Comparison of ENCODE assay signal across 29 cellular contexts in genomic region chr15:24971772-24972171, GRCh38.
"Had no signal": no experiment of that assay in that cellular context is flagged by ENCODE, and none has a peak within 500 bp of the region (broad histone marks: within the 10 kb centered on the region; RNA-seq: fewer than 3 reads in every experiment).

No MANE protein-coding gene starts in this region.

- H3K4me3 ChIP-seq: stomach, suprapubic skin, testis, thoracic aorta, thyroid gland, tibial artery, tibial nerve, transverse colon, upper lobe of left lung, upper lobe of right lung, uterus, vagina had no signal

- H3K4me1 Mint-ChIP-seq: stimulated activated effector memory CD8-positive, alpha-beta T cell treated with anti-CD3 and anti-CD28 coated beads, Interleukin-12 subunit alpha, Interleukin-12 subunit beta, amount 100 ng/mL, for 72 hours; stimulated activated memory B cell treated with anti-CD40 and anti-IgM and Interleukin-4, amounts not matched to agents 10 μg/mL and 1 μg/mL and 100 μg/mL, for 72 hours; stimulated activated naive B cell treated with anti-CD40 and anti-IgM and Interleukin-4, amounts not matched to agents 10 μg/mL and 1 μg/mL and 100 μg/mL, for 72 hours; stimulated activated naive CD8-positive, alpha-beta T cell treated with anti-CD3 and anti-CD28 coated beads, Interleukin-15, amount 100 ng/mL, for 72 hours had no signal

- H3K27me3 ChIP-seq: stomach, suprapubic skin, testis, thyroid gland, tibial artery, tibial nerve, transverse colon, upper lobe of left lung, upper lobe of right lung, uterus, vagina had no signal

- FAIRE-seq: urothelium cell line had no signal

- H3K27me3 Mint-ChIP-seq: stimulated activated memory B cell treated with anti-CD40 and anti-IgM and Interleukin-4, amounts not matched to agents 10 μg/mL and 1 μg/mL and 100 μg/mL, for 72 hours; stimulated activated naive B cell treated with anti-CD40 and anti-IgM and Interleukin-4, amounts not matched to agents 10 μg/mL and 1 μg/mL and 100 μg/mL, for 72 hours; stimulated activated naive CD8-positive, alpha-beta T cell treated with anti-CD3 and anti-CD28 coated beads, Interleukin-15, amount 100 ng/mL, for 72 hours; stimulated activated naive CD8-positive, alpha-beta T cell treated with anti-CD3 and anti-CD28 coated beads, Interleukin-15, Interleukin-2, amounts not matched to agents 100 ng/mL and 50 ng/mL, for 24 hours; type B pancreatic cell had no signal

- H3K27ac ChIP-seq: stomach, suprapubic skin, testis, thoracic aorta, thyroid gland, tibial artery, tibial nerve, transverse colon, upper lobe of left lung, upper lobe of right lung, uterus, vagina had no signal

- H3K4me1 ChIP-seq: stomach, suprapubic skin, testis, thyroid gland, tibial artery, tibial nerve, transverse colon, upper lobe of left lung, upper lobe of right lung, uterus, vagina had no signal

- H3K4me3 Mint-ChIP-seq: stimulated activated effector memory CD8-positive, alpha-beta T cell treated with anti-CD3 and anti-CD28 coated beads, Interleukin-12 subunit alpha, Interleukin-12 subunit beta, amount 100 ng/mL, for 72 hours; stimulated activated memory B cell treated with anti-CD40 and anti-IgM and Interleukin-4, amounts not matched to agents 10 μg/mL and 1 μg/mL and 100 μg/mL, for 72 hours; stimulated activated naive B cell treated with anti-CD40 and anti-IgM and Interleukin-4, amounts not matched to agents 10 μg/mL and 1 μg/mL and 100 μg/mL, for 72 hours; stimulated activated naive CD8-positive, alpha-beta T cell treated with anti-CD3 and anti-CD28 coated beads, Interleukin-15, amount 100 ng/mL, for 72 hours; stimulated activated naive CD8-positive, alpha-beta T cell treated with anti-CD3 and anti-CD28 coated beads, Interleukin-15, Interleukin-2, amounts not matched to agents 100 ng/mL and 50 ng/mL, for 24 hours; type B pancreatic cell had no signal

- H3K9me3 ChIP-seq: suprapubic skin, testis, thyroid gland had no signal

- DNase-seq: stimulated activated CD4-positive, alpha-beta T cell treated with anti-CD3 and anti-CD28 coated beads, Interleukin-2, amount 100 ng/mL, for 48 hours; stimulated activated CD4-positive, alpha-beta T cell treated with anti-CD3 and anti-CD28 coated beads, Interleukin-4, amount 100 ng/mL, for 1 hour; stimulated activated CD4-positive, alpha-beta T cell treated with anti-CD3 and anti-CD28 coated beads, Interleukin-4, amount 100 ng/mL, for 24 hours; stimulated activated CD4-positive, alpha-beta T cell treated with anti-CD3 and anti-CD28 coated beads, Interleukin-4, amount 100 ng/mL, for 4 hours; stimulated activated CD8-positive, alpha-beta memory T cell treated with anti-CD3 and anti-CD28 coated beads, Interleukin-4, amount 100 ng/mL, for 48 hours; stimulated activated naive B cell treated with anti-CD40 and anti-IgM and Interleukin-4, amounts not matched to agents 10 μg/mL and 1 μg/mL and 100 μg/mL, for 72 hours; stimulated activated naive CD4-positive, alpha-beta T cell; stimulated activated naive CD4-positive, alpha-beta T cell treated with Interleukin-2 at 50 U/mL for 16 hours; stimulated activated naive CD8-positive, alpha-beta T cell treated with anti-CD3 and anti-CD28 coated beads, Interleukin-15, amount 100 ng/mL, for 72 hours; stimulated activated naive CD8-positive, alpha-beta T cell treated with anti-CD3 and anti-CD28 coated beads, Interleukin-15, Interleukin-2, amounts not matched to agents 100 U/mL and 50 U/mL, for 24 hours; stomach; substantia nigra; testis; thyroid gland; tibial artery; transverse colon; trophoblast cell; upper lobe of left lung; upper lobe of right lung; uterus had no signal

- H3K27ac Mint-ChIP-seq: stimulated activated effector memory CD8-positive, alpha-beta T cell treated with anti-CD3 and anti-CD28 coated beads, Interleukin-12 subunit alpha, Interleukin-12 subunit beta, amount 100 ng/mL, for 72 hours; stimulated activated memory B cell treated with anti-CD40 and anti-IgM and Interleukin-4, amounts not matched to agents 10 μg/mL and 1 μg/mL and 100 μg/mL, for 72 hours; stimulated activated naive B cell treated with anti-CD40 and anti-IgM and Interleukin-4, amounts not matched to agents 10 μg/mL and 1 μg/mL and 100 μg/mL, for 72 hours; stimulated activated naive CD8-positive, alpha-beta T cell treated with anti-CD3 and anti-CD28 coated beads, Interleukin-15, amount 100 ng/mL, for 72 hours; stimulated activated naive CD8-positive, alpha-beta T cell treated with anti-CD3 and anti-CD28 coated beads, Interleukin-15, Interleukin-2, amounts not matched to agents 100 ng/mL and 50 ng/mL, for 24 hours; type B pancreatic cell had no signal

- ATAC-seq: stimulated activated effector memory CD8-positive, alpha-beta T cell treated with anti-CD3 and anti-CD28 coated beads, Interleukin-12 subunit alpha, Interleukin-12 subunit beta, amount 100 ng/mL, for 72 hours; stimulated activated memory B cell treated with anti-CD40 and anti-IgM and Interleukin-4, amounts not matched to agents 10 μg/mL and 1 μg/mL and 100 μg/mL, for 72 hours; stimulated activated naive B cell treated with anti-CD40 and anti-IgM and Interleukin-4, amounts not matched to agents 10 μg/mL and 1 μg/mL and 100 μg/mL, for 72 hours; stimulated activated naive CD8-positive, alpha-beta T cell treated with anti-CD3 and anti-CD28 coated beads, Interleukin-15, amount 100 ng/mL, for 72 hours; stimulated activated naive CD8-positive, alpha-beta T cell treated with anti-CD3 and anti-CD28 coated beads, Interleukin-15, Interleukin-2, amounts not matched to agents 100 U/mL and 50 U/mL, for 24 hours; upper lobe of right lung had no signal

- H3K36me3 ChIP-seq: uterus had no signal
